In genomic region chr17:4744999-4745969, GRCh38 we compare ENCODE assay signal across 1 cellular context.
A peak's percentile ranks its signal among the peaks of the same experiment; 100 is the strongest.
TF ChIP-seq lines count a peak whose summit lies in the region.

No MANE protein-coding gene starts in this region.

TF ChIP-seq in GM23338, 12 proteins besides CTCF, POLR2A, EP300 and RAD21:
- TF ChIP-seq REST (IDR thresholded peaks at IDR 0.05; ENCODE audit: unreplicated experiment) (no peak), POLR2AphosphoS5 (IDR thresholded peaks at IDR 0.05; ENCODE audit: low read depth) (peak; percentile 72)
